In genomic region chr5:103473725-103474124, GRCh38 we compare ENCODE assay signal across 23 cellular contexts.
"Had no signal": no experiment of that assay in that cellular context is flagged by ENCODE, and none has a peak within 500 bp of the region (broad histone marks: within the 10 kb centered on the region; RNA-seq: fewer than 3 reads in every experiment).

No MANE protein-coding gene starts in this region.

- DNase-seq: activated CD4-positive, alpha-beta memory T cell treated with anti-CD3 and anti-CD28 coated beads, Interleukin-2, amount 10 ng/mL, durations not matched to agents 7 days and 5 days; activated CD4-positive, alpha-beta T cell treated with anti-CD3 and anti-CD28 coated beads for 4 hours; activated CD8-positive, alpha-beta memory T cell treated with anti-CD3 and anti-CD28 coated beads, Interleukin-2, amount 10 ng/mL, durations not matched to agents 7 days and 5 days; activated naive CD8-positive, alpha-beta T cell treated with anti-CD3 and anti-CD28 coated beads, Interleukin-2, amount 10 ng/mL, durations not matched to agents 7 days and 5 days; aorta; brain microvascular endothelial cell; cortex of kidney; effector CD8-positive, alpha-beta T cell; heart left ventricle; left lung; mucosa of descending colon; naive B cell; SJCRH30; stimulated activated CD4-positive, alpha-beta T cell treated with anti-CD3 and anti-CD28 coated beads, Interleukin-4, amount 100 ng/mL, for 1 hour; stomach had no signal

- H3K9me3 ChIP-seq: esophagus muscularis mucosa, heart left ventricle, left lung, mucosa of descending colon, right atrium auricular region, SJCRH30, stomach, thoracic aorta had no signal

- H3K4me3 Mint-ChIP-seq: activated CD4-positive, alpha-beta memory T cell treated with anti-CD3 and anti-CD28 coated beads, Interleukin-2, amount 10 ng/mL, durations not matched to agents 7 days and 5 days; activated CD8-positive, alpha-beta memory T cell treated with anti-CD3 and anti-CD28 coated beads, Interleukin-2, amount 10 ng/mL, durations not matched to agents 7 days and 5 days; activated naive CD8-positive, alpha-beta T cell treated with anti-CD3 and anti-CD28 coated beads, Interleukin-2, amount 10 ng/mL, durations not matched to agents 7 days and 5 days; naive B cell; neural crest cell; stimulated activated effector memory CD8-positive, alpha-beta T cell treated with anti-CD3 and anti-CD28 coated beads, Interleukin-12 subunit alpha, Interleukin-12 subunit beta, amount 100 ng/mL, for 72 hours; WTC11 had no signal

- H3K4me1 Mint-ChIP-seq: activated CD4-positive, alpha-beta memory T cell treated with anti-CD3 and anti-CD28 coated beads, Interleukin-2, amount 10 ng/mL, durations not matched to agents 7 days and 5 days; activated CD8-positive, alpha-beta memory T cell treated with anti-CD3 and anti-CD28 coated beads, Interleukin-2, amount 10 ng/mL, durations not matched to agents 7 days and 5 days; activated naive CD8-positive, alpha-beta T cell treated with anti-CD3 and anti-CD28 coated beads, Interleukin-2, amount 10 ng/mL, durations not matched to agents 7 days and 5 days; naive B cell; stimulated activated effector memory CD8-positive, alpha-beta T cell treated with anti-CD3 and anti-CD28 coated beads, Interleukin-12 subunit alpha, Interleukin-12 subunit beta, amount 100 ng/mL, for 72 hours had no signal

- H3K27me3 ChIP-seq: brain microvascular endothelial cell, esophagus muscularis mucosa, heart left ventricle, left lung, right atrium auricular region, SJCRH30, stomach had no signal

- H3K36me3 Mint-ChIP-seq: activated CD8-positive, alpha-beta memory T cell treated with anti-CD3 and anti-CD28 coated beads, Interleukin-2, amount 10 ng/mL, durations not matched to agents 7 days and 5 days; activated naive CD8-positive, alpha-beta T cell treated with anti-CD3 and anti-CD28 coated beads, Interleukin-2, amount 10 ng/mL, durations not matched to agents 7 days and 5 days; naive B cell; stimulated activated effector memory CD8-positive, alpha-beta T cell treated with anti-CD3 and anti-CD28 coated beads, Interleukin-12 subunit alpha, Interleukin-12 subunit beta, amount 100 ng/mL, for 72 hours; WTC11 had no signal

- H3K4me2 ChIP-seq: smooth muscle cell had no signal

- H3K4me1 ChIP-seq: heart left ventricle, right atrium auricular region, stomach had no signal

- H3K36me3 ChIP-seq: brain microvascular endothelial cell, esophagus muscularis mucosa, heart left ventricle, left lung, right atrium auricular region, SJCRH30, stomach, thoracic aorta had no signal

- H3K27ac ChIP-seq: brain microvascular endothelial cell, esophagus muscularis mucosa, heart left ventricle, left lung, right atrium auricular region, SJCRH30, stomach, thoracic aorta had no signal

- H3K9me3 Mint-ChIP-seq: activated CD4-positive, alpha-beta memory T cell treated with anti-CD3 and anti-CD28 coated beads, Interleukin-2, amount 10 ng/mL, durations not matched to agents 7 days and 5 days; activated naive CD8-positive, alpha-beta T cell treated with anti-CD3 and anti-CD28 coated beads, Interleukin-2, amount 10 ng/mL, durations not matched to agents 7 days and 5 days; naive B cell; stimulated activated effector memory CD8-positive, alpha-beta T cell treated with anti-CD3 and anti-CD28 coated beads, Interleukin-12 subunit alpha, Interleukin-12 subunit beta, amount 100 ng/mL, for 72 hours; WTC11 had no signal

- H3K27ac Mint-ChIP-seq: activated CD4-positive, alpha-beta memory T cell treated with anti-CD3 and anti-CD28 coated beads, Interleukin-2, amount 10 ng/mL, durations not matched to agents 7 days and 5 days; activated CD8-positive, alpha-beta memory T cell treated with anti-CD3 and anti-CD28 coated beads, Interleukin-2, amount 10 ng/mL, durations not matched to agents 7 days and 5 days; activated naive CD8-positive, alpha-beta T cell treated with anti-CD3 and anti-CD28 coated beads, Interleukin-2, amount 10 ng/mL, durations not matched to agents 7 days and 5 days; naive B cell; progenitor cell of endocrine pancreas; stimulated activated effector memory CD8-positive, alpha-beta T cell treated with anti-CD3 and anti-CD28 coated beads, Interleukin-12 subunit alpha, Interleukin-12 subunit beta, amount 100 ng/mL, for 72 hours; WTC11 had no signal

- H3K27me3 Mint-ChIP-seq: progenitor cell of endocrine pancreas had no signal

- H3K4me3 ChIP-seq: esophagus muscularis mucosa, heart left ventricle, left lung, mucosa of descending colon, right atrium auricular region, SJCRH30, smooth muscle cell, stomach, thoracic aorta had no signal
